14 cellular contexts compared by ENCODE assay signal in genomic region chr12:19886805-19887105, GRCh38.
A peak's percentile ranks its signal among the peaks of the same experiment; 100 is the strongest.
DNase-seq lines count a peak whose midpoint lies in the region; ATAC-seq, FAIRE-seq and TF ChIP-seq lines count a peak whose summit lies in the region.
"Had no signal": no experiment of that assay in that cellular context is flagged by ENCODE, and none has a peak within 500 bp of the region (broad histone marks: within the 10 kb centered on the region; RNA-seq: fewer than 3 reads in every experiment).

No MANE protein-coding gene starts in this region.

- H3K9me3 ChIP-seq in right lobe of liver (no peaks in the 10 kb centered on the region), HepG2 (ENCODE audit: low read length) (no peaks in the 10 kb centered on the region), trophoblast cell (ENCODE audit: insufficient read depth, low read depth, low read length) (no peaks in the 10 kb centered on the region), BE2C (no peaks in the 10 kb centered on the region)

- no peak overlapping the region for H3K18ac ChIP-seq in trophoblast cell (ENCODE audit: low read length)

- DNase-seq in right lobe of liver (no peak), HepG2 (ENCODE audit: low spot score) (no peak), fibroblast of the aortic adventitia (ENCODE audit: low read depth) (peak; percentile 40), trophoblast cell (peak; percentile 30 to 78), BE2C (no peak)
- no peak for DNase-seq in stimulated activated naive CD4-positive, alpha-beta T cell treated with Interleukin-2 at 50 U/mL for 16 hours (lab: John Stamatoyannopoulos, UW)
- DNase-seq: COR-L47, H9, NCI-H1436 treated with DMSO at 0.1 percent for 48 hours, NCI-H2081, NCI-H524, PC-3 had no signal

- ATAC-seq in right lobe of liver (no peak), HepG2 (no peak), GM21528 (IDR thresholded peaks at IDR 0.05; ENCODE audit: low FRiP score, unreplicated experiment) (no peak), GM19351 (IDR thresholded peaks at IDR 0.05; ENCODE audit: unreplicated experiment) (no peak)
- ATAC-seq: PC-3 had no signal

- no peak overlapping the region for H3K23ac ChIP-seq in trophoblast cell (ENCODE audit: low read length)

- POLR2A ChIA-PET in HepG2 (lab: Yijun Ruan, JAX): no interaction called here

- intact Hi-C loops in right lobe of liver (cut with DNase I) (no loop called here), HepG2 (cut with micrococcal nuclease; ENCODE audit: unreplicated experiment) (no loop called here)

- H2BK12ac ChIP-seq in trophoblast cell (ENCODE audit: low read length): no peak overlapping the region

- H3K27me3 ChIP-seq in right lobe of liver (no peaks in the 10 kb centered on the region), HepG2 (ENCODE audit: control insufficient read depth in 1 of 2, insufficient read depth in 2 of 2, low read length in 2 of 2) (no peaks in the 10 kb centered on the region), trophoblast cell (ENCODE audit: insufficient read depth, low read length) (no peaks in the 10 kb centered on the region), BE2C (no peaks in the 10 kb centered on the region)

- H2AFZ ChIP-seq in HepG2 (ENCODE audit: low read length): no peak overlapping the region
- H2AFZ ChIP-seq in trophoblast cell (ENCODE audit: insufficient read depth, low read length, poor library complexity): no peak overlapping the region

- H3K36me3 ChIP-seq in right lobe of liver (no peaks in the 10 kb centered on the region), HepG2 (replicated peaks in 1 of 2; ENCODE audit: control insufficient read depth in 1 of 2, insufficient read depth in 2 of 2, low read length in 2 of 2) (no peaks in the 10 kb centered on the region), trophoblast cell (ENCODE audit: control insufficient read depth in 1 of 2, insufficient read depth in 2 of 2, low read length in 2 of 2) (no peaks in the 10 kb centered on the region), BE2C (no peaks in the 10 kb centered on the region)

- TF ChIP-seq EP300 in HepG2 (IDR thresholded peaks at IDR 0.05; ENCODE audit: low read depth in 2 of 2, low read length in 2 of 2) (no peak), HepG2 (CRISPR knock-in tag; IDR thresholded peaks at IDR 0.05; ENCODE audit: borderline replicate concordance) (no peak)

- no peak overlapping the region for H2BK5ac ChIP-seq in trophoblast cell (ENCODE audit: low read depth, low read length, poor library complexity)

- no peak overlapping the region for H4K12ac ChIP-seq in trophoblast cell (ENCODE audit: low read depth, low read length)

- in situ Hi-C loops in HepG2 (cut with HindIII; ENCODE audit: extremely low pct_ligation_motif_present, low pct_unique_long_range_greater_than_20kb): no loop called here

- no peak for TF ChIP-seq RAD21 in HepG2 (CRISPR knock-in tag; IDR thresholded peaks at IDR 0.05)

- no peak overlapping the region for H3K4ac ChIP-seq in trophoblast cell (ENCODE audit: low read depth, low read length)

- H2BK120ac ChIP-seq in trophoblast cell (ENCODE audit: insufficient read depth, low read length, poor library complexity): no peak overlapping the region

- no peak overlapping the region for H4K91ac ChIP-seq in trophoblast cell (ENCODE audit: low read depth, low read length)

- no peaks in the 10 kb centered on the region for H3K79me1 ChIP-seq in trophoblast cell (ENCODE audit: low read length)

- TF ChIP-seq CTCF in right lobe of liver (IDR thresholded peaks at IDR 0.05) (no peak), HepG2 (CRISPR knock-in tag; IDR thresholded peaks at IDR 0.05) (no peak), fibroblast of the aortic adventitia (IDR thresholded peaks at IDR 0.05; ENCODE audit: insufficient read depth, low read length) (no peak), BE2C (IDR thresholded peaks at IDR 0.05; ENCODE audit: low read depth, low read length) (no peak)

- no peak overlapping the region for H3K4me3 ChIP-seq in right lobe of liver
- no peak overlapping the region for H3K4me3 ChIP-seq in HepG2 (replicated peaks in 1 of 3; ENCODE audit: insufficient read depth in 1 of 3, low read depth in 2 of 3, low read length in 3 of 3)
- H3K4me3 ChIP-seq in fibroblast of the aortic adventitia (ENCODE audit: low read depth, low read length): no peak overlapping the region
- H3K4me3 ChIP-seq in trophoblast cell (ENCODE audit: low read depth, low read length): no peak overlapping the region
- no peak overlapping the region for H3K4me3 ChIP-seq in BE2C (ENCODE audit: low read depth, low read length)

- WGBS in right lobe of liver (ENCODE audit: insufficient coverage, low coverage, low lambda C conversion rate, missing lambda C conversion rate): 40% methylated on average over 2 of the region's 2 CpGs
- 15% methylated on average over 2 of the region's 2 CpGs for WGBS in HepG2 (ENCODE audit: low lambda C conversion rate)
- WGBS in trophoblast cell (ENCODE audit: extremely low coverage, insufficient coverage, insufficient read length): no CpG with 5 or more reads among the region's 2 CpGs

- H3K9ac ChIP-seq in HepG2 (ENCODE audit: insufficient read depth, low read depth, low read length): no peak overlapping the region
- H3K9ac ChIP-seq in trophoblast cell (ENCODE audit: low read length): no peak overlapping the region

- CTCF ChIA-PET in HepG2 (lab: Yijun Ruan, JAX; ENCODE audit: low intra/inter-chr PET ratio, low total read pairs): no interaction called here

- H3K4me2 ChIP-seq in HepG2 (ENCODE audit: low read depth, low read length) (no peak overlapping the region), trophoblast cell (ENCODE audit: low read length) (no peak overlapping the region)

- no peak overlapping the region for H2AK5ac ChIP-seq in trophoblast cell (ENCODE audit: low read length)

- H3K14ac ChIP-seq in trophoblast cell (ENCODE audit: low read length): no peak overlapping the region

- no peak for TF ChIP-seq POLR2A in right lobe of liver (IDR thresholded peaks at IDR 0.05)
- TF ChIP-seq POLR2A in HepG2 (IDR thresholded peaks at IDR 0.05; ENCODE audit: insufficient read depth in 1 of 2, low read depth in 2 of 2, low read length in 2 of 2): no peak

- no TSS peak for BruUV-seq in HepG2 (replicated peaks; lab: Mats Ljungman, UMichigan)

- H3K27ac ChIP-seq in right lobe of liver: peak overlapping the region in 2 of 3 donors; percentile 28 to 70
- H3K27ac ChIP-seq in HepG2 (ENCODE audit: extremely low read length, insufficient read depth, low read length): no peak overlapping the region
- H3K27ac ChIP-seq in trophoblast cell (ENCODE audit: low read depth, low read length): no peak overlapping the region

- FAIRE-seq in HepG2 (lab: Jason Lieb, UNC): no peak

- no peak overlapping the region for H4K8ac ChIP-seq in trophoblast cell (ENCODE audit: low read depth, low read length)

- H3K4me1 ChIP-seq in right lobe of liver: peaks cover 0 to 21% (median 10%) of the 10 kb centered on the region in 4 donors
- peaks cover 14% of the 10 kb centered on the region for H3K4me1 ChIP-seq in HepG2 (ENCODE audit: insufficient read depth, low read length)
- H3K4me1 ChIP-seq in trophoblast cell (ENCODE audit: control insufficient read depth in 1 of 2, insufficient read depth in 2 of 2, low read length in 2 of 2): no peaks in the 10 kb centered on the region
- H3K4me1 ChIP-seq in BE2C: no peaks in the 10 kb centered on the region

- H3K79me2 ChIP-seq in HepG2 (ENCODE audit: insufficient read depth, low read length) (no peaks in the 10 kb centered on the region), trophoblast cell (ENCODE audit: control insufficient read depth, insufficient read depth, low read length, poor library complexity) (no peaks in the 10 kb centered on the region)

- H4K20me1 ChIP-seq in HepG2 (ENCODE audit: insufficient read depth, low read length): no peaks in the 10 kb centered on the region

TF ChIP-seq in HepG2, 621 proteins besides CTCF, POLR2A, EP300 and RAD21:
- TF ChIP-seq ZBTB43 (CRISPR knock-in tag; conservative IDR thresholded peaks at IDR 0.05): no peak
- no peak for TF ChIP-seq JUN (CRISPR knock-in tag; IDR thresholded peaks at IDR 0.05)
- TF ChIP-seq ZC3H13 (CRISPR knock-in tag; IDR thresholded peaks at IDR 0.05): no peak

Comparison
In these comparisons a context has a peak if more than half of its experiments do, and no peak if none do; other contexts are left out.
1. H3K27ac ChIP-seq: peak in right lobe of liver (2 of 3); none in HepG2 (single experiment) and trophoblast cell (single experiment).
2. DNase-seq: peak in fibroblast of the aortic adventitia (single experiment) and trophoblast cell (2 of 2); none in right lobe of liver (0 of 3), HepG2 (single experiment), stimulated activated naive CD4-positive, alpha-beta T cell treated with Interleukin-2 at 50 U/mL for 16 hours (single experiment) and BE2C (single experiment).